1 cellular context compared by ENCODE assay signal in the genomic region with DNA sequence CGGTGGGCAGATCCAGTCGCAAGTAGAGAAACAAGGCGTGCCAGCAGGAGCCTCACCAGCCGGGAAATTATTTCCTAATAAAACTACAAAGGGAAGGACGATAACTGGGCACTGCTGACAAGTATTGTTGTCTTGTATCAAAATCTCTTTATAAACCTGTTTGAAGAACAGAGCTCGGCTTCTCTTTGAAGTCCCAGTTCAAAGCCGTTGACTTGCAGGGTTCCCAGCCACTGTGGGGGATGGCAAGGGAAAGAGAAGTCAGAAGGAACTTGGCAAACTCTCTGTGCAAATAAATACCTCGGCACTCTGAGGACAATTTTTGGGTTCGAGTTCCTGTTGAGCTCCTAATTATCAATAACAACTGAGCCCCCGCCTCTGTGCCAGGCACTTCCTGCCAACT.
TF ChIP-seq lines count a peak whose summit lies in the region.

No MANE protein-coding gene starts in this region.

TF ChIP-seq in HepG2, 621 proteins besides CTCF, POLR2A, EP300 and RAD21 (continued from another document):
- TF ChIP-seq, protein P1, sequence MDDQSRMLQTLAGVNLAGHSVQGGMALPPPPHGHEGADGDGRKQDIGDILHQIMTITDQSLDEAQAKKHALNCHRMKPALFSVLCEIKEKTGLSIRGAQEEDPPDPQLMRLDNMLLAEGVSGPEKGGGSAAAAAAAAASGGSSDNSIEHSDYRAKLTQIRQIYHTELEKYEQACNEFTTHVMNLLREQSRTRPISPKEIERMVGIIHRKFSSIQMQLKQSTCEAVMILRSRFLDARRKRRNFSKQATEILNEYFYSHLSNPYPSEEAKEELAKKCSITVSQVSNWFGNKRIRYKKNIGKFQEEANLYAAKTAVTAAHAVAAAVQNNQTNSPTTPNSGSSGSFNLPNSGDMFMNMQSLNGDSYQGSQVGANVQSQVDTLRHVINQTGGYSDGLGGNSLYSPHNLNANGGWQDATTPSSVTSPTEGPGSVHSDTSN (CRISPR knock-in tag; IDR thresholded peaks at IDR 0.05; ENCODE audit: borderline replicate concordance), result no peak
- TF ChIP-seq HDAC1 (CRISPR knock-in tag; IDR thresholded peaks at IDR 0.05) (0 out of 2 replicates have a peak, but pooled peaks have one; percentile 32), KAT7 (CRISPR knock-in tag; IDR thresholded peaks at IDR 0.05; ENCODE audit: borderline replicate concordance) (no peak), SP5 (CRISPR knock-in tag; IDR thresholded peaks at IDR 0.05; ENCODE audit: borderline replicate concordance, low read depth) (peak; percentile 30; the same call in 1 of the 2 replicates), ATAD3A (CRISPR knock-in tag; IDR thresholded peaks at IDR 0.05) (no peak), HMG20B (CRISPR knock-in tag; conservative IDR thresholded peaks at IDR 0.05) (0 out of 2 replicates have a peak, but pooled peaks have one; percentile 37), FOXP1 (IDR thresholded peaks at IDR 0.05) (no peak), FOXP1 (CRISPR knock-in tag; IDR thresholded peaks at IDR 0.05) (peak; percentile 44; the same call in 1 of the 2 replicates), SNRNP70 (IDR thresholded peaks at IDR 0.05; ENCODE audit: low read depth, low read length) (no peak), HDAC2 (CRISPR knock-in tag; IDR thresholded peaks at IDR 0.05) (peak; percentile 33; the same call in 1 of the 2 replicates), LCORL (IDR thresholded peaks at IDR 0.05) (no peak), LCORL (CRISPR knock-in tag; IDR thresholded peaks at IDR 0.05) (no peak), ELF3 (CRISPR knock-in tag; IDR thresholded peaks at IDR 0.05) (peak; percentile 34; the same call in 1 of the 2 replicates), TARDBP (CRISPR knock-in tag; IDR thresholded peaks at IDR 0.05) (no peak), HNRNPL (IDR thresholded peaks at IDR 0.05; ENCODE audit: low read depth, low read length) (0 out of 2 replicates have a peak, but pooled peaks have one; percentile 52), ZNF567 (CRISPR knock-in tag; IDR thresholded peaks at IDR 0.05; ENCODE audit: borderline replicate concordance) (no peak), ATF7 (IDR thresholded peaks at IDR 0.05) (no peak), ATF7 (CRISPR knock-in tag; IDR thresholded peaks at IDR 0.05) (no peak), NR2F2 (IDR thresholded peaks at IDR 0.05; ENCODE audit: borderline replicate concordance, low read depth) (peak; percentile 26; the same call in 1 of the 2 replicates), FOXO1 (CRISPR knock-in tag; IDR thresholded peaks at IDR 0.05) (peak; percentile 8; the same call in 1 of the 2 replicates), PRPF4 (IDR thresholded peaks at IDR 0.05; ENCODE audit: low read depth, low read length, poor library complexity, severe bottlenecking) (no peak), ZNF234 (CRISPR knock-in tag; conservative IDR thresholded peaks at IDR 0.05) (no peak), PAWR (CRISPR knock-in tag; IDR thresholded peaks at IDR 0.05; ENCODE audit: borderline replicate concordance) (no peak), GZF1 (CRISPR knock-in tag; IDR thresholded peaks at IDR 0.05) (no peak), TCF12 (IDR thresholded peaks at IDR 0.05) (no peak), TCF12 (CRISPR knock-in tag; IDR thresholded peaks at IDR 0.05) (no peak), KLF13 (CRISPR knock-in tag; IDR thresholded peaks at IDR 0.05) (no peak), ZNF180 (CRISPR knock-in tag; IDR thresholded peaks at IDR 0.05; ENCODE audit: borderline replicate concordance, low read depth) (no peak), ZMAT3 (CRISPR knock-in tag; conservative IDR thresholded peaks at IDR 0.05) (no peak), NFATC3 (CRISPR knock-in tag; IDR thresholded peaks at IDR 0.05) (no peak), TCF7L2 (IDR thresholded peaks at IDR 0.05; ENCODE audit: low read depth, low read length) (peak; percentile 70; the same call in 1 of the 2 replicates)
- TF ChIP-seq, protein P2, sequence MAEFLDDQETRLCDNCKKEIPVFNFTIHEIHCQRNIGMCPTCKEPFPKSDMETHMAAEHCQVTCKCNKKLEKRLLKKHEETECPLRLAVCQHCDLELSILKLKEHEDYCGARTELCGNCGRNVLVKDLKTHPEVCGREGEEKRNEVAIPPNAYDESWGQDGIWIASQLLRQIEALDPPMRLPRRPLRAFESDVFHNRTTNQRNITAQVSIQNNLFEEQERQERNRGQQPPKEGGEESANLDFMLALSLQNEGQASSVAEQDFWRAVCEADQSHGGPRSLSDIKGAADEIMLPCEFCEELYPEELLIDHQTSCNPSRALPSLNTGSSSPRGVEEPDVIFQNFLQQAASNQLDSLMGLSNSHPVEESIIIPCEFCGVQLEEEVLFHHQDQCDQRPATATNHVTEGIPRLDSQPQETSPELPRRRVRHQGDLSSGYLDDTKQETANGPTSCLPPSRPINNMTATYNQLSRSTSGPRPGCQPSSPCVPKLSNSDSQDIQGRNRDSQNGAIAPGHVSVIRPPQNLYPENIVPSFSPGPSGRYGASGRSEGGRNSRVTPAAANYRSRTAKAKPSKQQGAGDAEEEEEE (CRISPR knock-in tag; IDR thresholded peaks at IDR 0.05; ENCODE audit: borderline replicate concordance), result no peak
- TF ChIP-seq, protein P3, sequence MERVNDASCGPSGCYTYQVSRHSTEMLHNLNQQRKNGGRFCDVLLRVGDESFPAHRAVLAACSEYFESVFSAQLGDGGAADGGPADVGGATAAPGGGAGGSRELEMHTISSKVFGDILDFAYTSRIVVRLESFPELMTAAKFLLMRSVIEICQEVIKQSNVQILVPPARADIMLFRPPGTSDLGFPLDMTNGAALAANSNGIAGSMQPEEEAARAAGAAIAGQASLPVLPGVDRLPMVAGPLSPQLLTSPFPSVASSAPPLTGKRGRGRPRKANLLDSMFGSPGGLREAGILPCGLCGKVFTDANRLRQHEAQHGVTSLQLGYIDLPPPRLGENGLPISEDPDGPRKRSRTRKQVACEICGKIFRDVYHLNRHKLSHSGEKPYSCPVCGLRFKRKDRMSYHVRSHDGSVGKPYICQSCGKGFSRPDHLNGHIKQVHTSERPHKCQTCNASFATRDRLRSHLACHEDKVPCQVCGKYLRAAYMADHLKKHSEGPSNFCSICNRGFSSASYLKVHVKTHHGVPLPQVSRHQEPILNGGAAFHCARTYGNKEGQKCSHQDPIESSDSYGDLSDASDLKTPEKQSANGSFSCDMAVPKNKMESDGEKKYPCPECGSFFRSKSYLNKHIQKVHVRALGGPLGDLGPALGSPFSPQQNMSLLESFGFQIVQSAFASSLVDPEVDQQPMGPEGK (CRISPR knock-in tag; IDR thresholded peaks at IDR 0.05), result peak; percentile 32; the same call in 1 of the 2 replicates
- TF ChIP-seq, protein P4, sequence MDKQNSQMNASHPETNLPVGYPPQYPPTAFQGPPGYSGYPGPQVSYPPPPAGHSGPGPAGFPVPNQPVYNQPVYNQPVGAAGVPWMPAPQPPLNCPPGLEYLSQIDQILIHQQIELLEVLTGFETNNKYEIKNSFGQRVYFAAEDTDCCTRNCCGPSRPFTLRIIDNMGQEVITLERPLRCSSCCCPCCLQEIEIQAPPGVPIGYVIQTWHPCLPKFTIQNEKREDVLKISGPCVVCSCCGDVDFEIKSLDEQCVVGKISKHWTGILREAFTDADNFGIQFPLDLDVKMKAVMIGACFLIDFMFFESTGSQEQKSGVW (CRISPR knock-in tag; IDR thresholded peaks at IDR 0.05; ENCODE audit: borderline replicate concordance), result no peak
- TF ChIP-seq, protein P5, sequence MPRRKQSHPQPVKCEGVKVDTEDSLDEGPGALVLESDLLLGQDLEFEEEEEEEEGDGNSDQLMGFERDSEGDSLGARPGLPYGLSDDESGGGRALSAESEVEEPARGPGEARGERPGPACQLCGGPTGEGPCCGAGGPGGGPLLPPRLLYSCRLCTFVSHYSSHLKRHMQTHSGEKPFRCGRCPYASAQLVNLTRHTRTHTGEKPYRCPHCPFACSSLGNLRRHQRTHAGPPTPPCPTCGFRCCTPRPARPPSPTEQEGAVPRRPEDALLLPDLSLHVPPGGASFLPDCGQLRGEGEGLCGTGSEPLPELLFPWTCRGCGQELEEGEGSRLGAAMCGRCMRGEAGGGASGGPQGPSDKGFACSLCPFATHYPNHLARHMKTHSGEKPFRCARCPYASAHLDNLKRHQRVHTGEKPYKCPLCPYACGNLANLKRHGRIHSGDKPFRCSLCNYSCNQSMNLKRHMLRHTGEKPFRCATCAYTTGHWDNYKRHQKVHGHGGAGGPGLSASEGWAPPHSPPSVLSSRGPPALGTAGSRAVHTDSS (CRISPR knock-in tag; conservative IDR thresholded peaks at IDR 0.05), result no peak
- TF ChIP-seq, protein P6, sequence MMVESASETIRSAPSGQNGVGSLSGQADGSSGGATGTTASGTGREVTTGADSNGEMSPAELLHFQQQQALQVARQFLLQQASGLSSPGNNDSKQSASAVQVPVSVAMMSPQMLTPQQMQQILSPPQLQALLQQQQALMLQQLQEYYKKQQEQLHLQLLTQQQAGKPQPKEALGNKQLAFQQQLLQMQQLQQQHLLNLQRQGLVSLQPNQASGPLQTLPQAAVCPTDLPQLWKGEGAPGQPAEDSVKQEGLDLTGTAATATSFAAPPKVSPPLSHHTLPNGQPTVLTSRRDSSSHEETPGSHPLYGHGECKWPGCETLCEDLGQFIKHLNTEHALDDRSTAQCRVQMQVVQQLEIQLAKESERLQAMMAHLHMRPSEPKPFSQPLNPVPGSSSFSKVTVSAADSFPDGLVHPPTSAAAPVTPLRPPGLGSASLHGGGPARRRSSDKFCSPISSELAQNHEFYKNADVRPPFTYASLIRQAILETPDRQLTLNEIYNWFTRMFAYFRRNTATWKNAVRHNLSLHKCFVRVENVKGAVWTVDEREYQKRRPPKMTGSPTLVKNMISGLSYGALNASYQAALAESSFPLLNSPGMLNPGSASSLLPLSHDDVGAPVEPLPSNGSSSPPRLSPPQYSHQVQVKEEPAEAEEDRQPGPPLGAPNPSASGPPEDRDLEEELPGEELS (CRISPR knock-in tag; IDR thresholded peaks at IDR 0.05), result peak; percentile 73
- TF ChIP-seq, protein P7, sequence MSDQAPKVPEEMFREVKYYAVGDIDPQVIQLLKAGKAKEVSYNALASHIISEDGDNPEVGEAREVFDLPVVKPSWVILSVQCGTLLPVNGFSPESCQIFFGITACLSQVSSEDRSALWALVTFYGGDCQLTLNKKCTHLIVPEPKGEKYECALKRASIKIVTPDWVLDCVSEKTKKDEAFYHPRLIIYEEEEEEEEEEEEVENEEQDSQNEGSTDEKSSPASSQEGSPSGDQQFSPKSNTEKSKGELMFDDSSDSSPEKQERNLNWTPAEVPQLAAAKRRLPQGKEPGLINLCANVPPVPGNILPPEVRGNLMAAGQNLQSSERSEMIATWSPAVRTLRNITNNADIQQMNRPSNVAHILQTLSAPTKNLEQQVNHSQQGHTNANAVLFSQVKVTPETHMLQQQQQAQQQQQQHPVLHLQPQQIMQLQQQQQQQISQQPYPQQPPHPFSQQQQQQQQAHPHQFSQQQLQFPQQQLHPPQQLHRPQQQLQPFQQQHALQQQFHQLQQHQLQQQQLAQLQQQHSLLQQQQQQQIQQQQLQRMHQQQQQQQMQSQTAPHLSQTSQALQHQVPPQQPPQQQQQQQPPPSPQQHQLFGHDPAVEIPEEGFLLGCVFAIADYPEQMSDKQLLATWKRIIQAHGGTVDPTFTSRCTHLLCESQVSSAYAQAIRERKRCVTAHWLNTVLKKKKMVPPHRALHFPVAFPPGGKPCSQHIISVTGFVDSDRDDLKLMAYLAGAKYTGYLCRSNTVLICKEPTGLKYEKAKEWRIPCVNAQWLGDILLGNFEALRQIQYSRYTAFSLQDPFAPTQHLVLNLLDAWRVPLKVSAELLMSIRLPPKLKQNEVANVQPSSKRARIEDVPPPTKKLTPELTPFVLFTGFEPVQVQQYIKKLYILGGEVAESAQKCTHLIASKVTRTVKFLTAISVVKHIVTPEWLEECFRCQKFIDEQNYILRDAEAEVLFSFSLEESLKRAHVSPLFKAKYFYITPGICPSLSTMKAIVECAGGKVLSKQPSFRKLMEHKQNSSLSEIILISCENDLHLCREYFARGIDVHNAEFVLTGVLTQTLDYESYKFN (CRISPR knock-in tag; conservative IDR thresholded peaks at IDR 0.05), result 0 out of 2 replicates have a peak, but pooled peaks have one; percentile 19
- TF ChIP-seq, protein P8, sequence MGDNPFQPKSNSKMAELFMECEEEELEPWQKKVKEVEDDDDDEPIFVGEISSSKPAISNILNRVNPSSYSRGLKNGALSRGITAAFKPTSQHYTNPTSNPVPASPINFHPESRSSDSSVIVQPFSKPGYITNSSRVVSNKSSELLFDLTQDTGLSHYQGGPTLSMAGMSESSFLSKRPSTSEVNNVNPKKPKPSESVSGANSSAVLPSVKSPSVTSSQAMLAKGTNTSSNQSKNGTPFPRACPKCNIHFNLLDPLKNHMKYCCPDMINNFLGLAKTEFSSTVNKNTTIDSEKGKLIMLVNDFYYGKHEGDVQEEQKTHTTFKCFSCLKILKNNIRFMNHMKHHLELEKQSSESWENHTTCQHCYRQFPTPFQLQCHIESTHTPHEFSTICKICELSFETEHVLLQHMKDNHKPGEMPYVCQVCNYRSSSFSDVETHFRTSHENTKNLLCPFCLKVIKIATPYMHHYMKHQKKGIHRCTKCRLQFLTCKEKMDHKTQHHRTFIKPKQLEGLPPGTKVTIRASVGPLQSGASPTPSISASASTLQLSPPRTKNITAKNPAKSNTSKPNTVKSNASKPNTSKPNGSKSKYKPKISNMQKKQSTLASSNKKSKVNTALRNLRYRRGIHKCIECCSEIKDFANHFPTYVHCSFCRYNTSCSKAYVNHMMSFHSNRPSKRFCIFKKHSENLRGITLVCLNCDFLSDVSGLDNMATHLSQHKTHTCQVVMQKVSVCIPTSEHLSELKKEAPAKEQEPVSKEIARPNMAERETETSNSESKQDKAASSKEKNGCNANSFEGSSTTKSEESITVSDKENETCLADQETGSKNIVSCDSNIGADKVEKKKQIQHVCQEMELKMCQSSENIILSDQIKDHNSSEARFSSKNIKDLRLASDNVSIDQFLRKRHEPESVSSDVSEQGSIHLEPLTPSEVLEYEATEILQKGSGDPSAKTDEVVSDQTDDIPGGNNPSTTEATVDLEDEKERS (CRISPR knock-in tag; IDR thresholded peaks at IDR 0.05), result no peak
- TF ChIP-seq, protein P9, sequence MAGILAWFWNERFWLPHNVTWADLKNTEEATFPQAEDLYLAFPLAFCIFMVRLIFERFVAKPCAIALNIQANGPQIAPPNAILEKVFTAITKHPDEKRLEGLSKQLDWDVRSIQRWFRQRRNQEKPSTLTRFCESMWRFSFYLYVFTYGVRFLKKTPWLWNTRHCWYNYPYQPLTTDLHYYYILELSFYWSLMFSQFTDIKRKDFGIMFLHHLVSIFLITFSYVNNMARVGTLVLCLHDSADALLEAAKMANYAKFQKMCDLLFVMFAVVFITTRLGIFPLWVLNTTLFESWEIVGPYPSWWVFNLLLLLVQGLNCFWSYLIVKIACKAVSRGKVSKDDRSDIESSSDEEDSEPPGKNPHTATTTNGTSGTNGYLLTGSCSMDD (CRISPR knock-in tag; IDR thresholded peaks at IDR 0.05), result no peak
- TF ChIP-seq, protein P10, sequence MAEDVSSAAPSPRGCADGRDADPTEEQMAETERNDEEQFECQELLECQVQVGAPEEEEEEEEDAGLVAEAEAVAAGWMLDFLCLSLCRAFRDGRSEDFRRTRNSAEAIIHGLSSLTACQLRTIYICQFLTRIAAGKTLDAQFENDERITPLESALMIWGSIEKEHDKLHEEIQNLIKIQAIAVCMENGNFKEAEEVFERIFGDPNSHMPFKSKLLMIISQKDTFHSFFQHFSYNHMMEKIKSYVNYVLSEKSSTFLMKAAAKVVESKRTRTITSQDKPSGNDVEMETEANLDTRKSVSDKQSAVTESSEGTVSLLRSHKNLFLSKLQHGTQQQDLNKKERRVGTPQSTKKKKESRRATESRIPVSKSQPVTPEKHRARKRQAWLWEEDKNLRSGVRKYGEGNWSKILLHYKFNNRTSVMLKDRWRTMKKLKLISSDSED (CRISPR knock-in tag; IDR thresholded peaks at IDR 0.05), result no peak
TF ChIP-seq in HepG2: peak in this region for 44.
